In the genomic region with DNA sequence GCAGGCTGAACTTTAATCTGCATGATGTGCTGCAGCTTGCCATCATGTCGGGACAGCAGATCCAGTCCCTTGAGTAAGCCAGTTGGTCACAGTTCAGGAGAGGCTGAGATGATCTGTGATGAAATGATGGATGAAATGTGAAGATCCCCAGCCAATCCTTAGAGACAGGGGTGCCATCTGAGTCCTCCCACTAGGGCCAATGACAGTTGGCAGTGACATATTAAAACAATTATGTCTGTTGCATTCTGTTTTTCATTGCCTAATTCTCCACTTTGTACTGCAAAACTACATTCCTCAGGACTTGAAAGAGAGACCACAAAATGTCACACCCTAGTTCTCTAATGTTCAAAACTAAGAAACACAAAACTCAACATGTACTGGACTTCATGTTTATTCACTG, we compare ENCODE assay signal across 28 cellular contexts.
DNase-seq lines count a peak whose midpoint lies in the region; ATAC-seq, FAIRE-seq and TF ChIP-seq lines count a peak whose summit lies in the region.
"Had no signal": no experiment of that assay in that cellular context is flagged by ENCODE, and none has a peak within 500 bp of the region (broad histone marks: within the 10 kb centered on the region; RNA-seq: fewer than 3 reads in every experiment).

No MANE protein-coding gene starts in this region.

- H2AFZ ChIP-seq in SK-N-SH (ENCODE audit: low read depth) (peak overlapping the region; percentile 0; the same call in 1 of the 2 replicates), astrocyte (ENCODE audit: low read depth, low read length) (no peak overlapping the region), fibroblast of lung (ENCODE audit: low read length) (peak overlapping the region; percentile 64), mesenchymal stem cell (ENCODE audit: low read depth, low read length) (no peak overlapping the region)
- H2AFZ ChIP-seq: neural progenitor cell had no signal

- H3K27me3 ChIP-seq in SK-N-SH (ENCODE audit: insufficient read depth) (no peaks in the 10 kb centered on the region), astrocyte (ENCODE audit: insufficient read depth, low read length) (no peaks in the 10 kb centered on the region), fibroblast of lung (ENCODE audit: control insufficient read depth, insufficient read depth, low read length) (no peaks in the 10 kb centered on the region), mesenchymal stem cell (ENCODE audit: control insufficient read depth in 1 of 2, insufficient read depth in 1 of 2, low read length in 2 of 2) (no peaks in the 10 kb centered on the region)
- H3K27me3 ChIP-seq: esophagus muscularis mucosa, neural progenitor cell, upper lobe of left lung had no signal

- H3K27ac Mint-ChIP-seq in astrocyte (ENCODE audit: unreplicated experiment) (peak overlapping the region; percentile 38), type B pancreatic cell (peak overlapping the region; percentile 59)
- H3K27ac Mint-ChIP-seq: activated naive CD4-positive, alpha-beta T cell treated with anti-CD3 and anti-CD28 coated beads, Interleukin-2, amount 50 U/mL, for 72 hours; CD8-positive, alpha-beta T cell; GM23338; neural progenitor cell; progenitor cell of endocrine pancreas; WTC11 had no signal

- no peaks in the 10 kb centered on the region for H4K20me1 ChIP-seq in SK-N-SH (ENCODE audit: insufficient read depth)
- H4K20me1 ChIP-seq in astrocyte (ENCODE audit: insufficient read depth, low read length): no peaks in the 10 kb centered on the region
- H4K20me1 ChIP-seq in fibroblast of lung (ENCODE audit: control insufficient read depth, extremely low read depth, insufficient read depth, low read length): no peaks in the 10 kb centered on the region

- H3K9me3 ChIP-seq in SK-N-SH (0 out of 2 replicates have a peak, but pooled peaks cover 7% of the 10 kb centered on the region), astrocyte (ENCODE audit: insufficient read depth, low read depth, low read length) (no peaks in the 10 kb centered on the region), fibroblast of lung (ENCODE audit: control insufficient read depth, insufficient read depth, low read depth, low read length) (no peaks in the 10 kb centered on the region), mesenchymal stem cell (ENCODE audit: control insufficient read depth, low read length) (peaks cover 3% of the 10 kb centered on the region)
- H3K9me3 ChIP-seq: esophagus muscularis mucosa, lower lobe of right lung, upper lobe of left lung had no signal

- no peak overlapping the region for H4K8ac ChIP-seq in mesenchymal stem cell (ENCODE audit: low read length)

- H3F3A ChIP-seq in SK-N-SH (replicated peaks; ENCODE audit: insufficient read depth): peaks cover 37% of the 10 kb centered on the region

- H3K4me3 Mint-ChIP-seq in astrocyte (ENCODE audit: unreplicated experiment) (no peak overlapping the region), type B pancreatic cell (no peak overlapping the region)
- H3K4me3 Mint-ChIP-seq: CD8-positive, alpha-beta T cell; GM23338; neural progenitor cell; WTC11 had no signal

- H4K91ac ChIP-seq in mesenchymal stem cell (ENCODE audit: low read length): no peak overlapping the region

- no peaks in the 10 kb centered on the region for H3K79me1 ChIP-seq in mesenchymal stem cell (replicated peaks; ENCODE audit: low read length, poor library complexity, severe bottlenecking)

- no peak overlapping the region for H3K23ac ChIP-seq in mesenchymal stem cell (ENCODE audit: low read length in 2 of 2)

- peak overlapping the region in 1 of 2 experiments; percentile 84; a peak in 2 of 4 replicates for H3K27ac ChIP-seq in SK-N-SH (ENCODE audit: low read depth in 2 of 2, low read length in 1 of 2)
- no peak overlapping the region for H3K27ac ChIP-seq in astrocyte (ENCODE audit: low read depth, low read length)
- no peak overlapping the region for H3K27ac ChIP-seq in fibroblast of lung (ENCODE audit: insufficient read depth, low read length)
- H3K27ac ChIP-seq in mesenchymal stem cell (ENCODE audit: low read length, poor library complexity, severe bottlenecking): no peak overlapping the region
- H3K27ac ChIP-seq: 22Rv1, esophagus muscularis mucosa, KMS-11, lower lobe of right lung, neural progenitor cell, upper lobe of left lung had no signal

- CTCF ChIA-PET in SK-N-SH (lab: Yijun Ruan, JAX): interaction anchor here (1.0 to 1.1 kb wide), 2 partner anchors 9 to 93 kb away, joined by 3 read pairs; no protein-coding TSS in a partner anchor

- no peak overlapping the region for H2BK5ac ChIP-seq in mesenchymal stem cell (ENCODE audit: low read depth, low read length, poor library complexity, severe bottlenecking)

- no peak overlapping the region for H2BK12ac ChIP-seq in mesenchymal stem cell (ENCODE audit: low read length in 2 of 2)

- H2BK15ac ChIP-seq in mesenchymal stem cell (ENCODE audit: low read depth, poor library complexity, severe bottlenecking): no peak overlapping the region

- DNase-seq in SK-N-SH: no peak
- peak; percentile 29 for DNase-seq in astrocyte (ENCODE audit: low read depth)
- DNase-seq in fibroblast of lung (ENCODE audit: low read depth in 2 of 2): peak; percentile 26 to 41
- no peak for DNase-seq in type B pancreatic cell (ENCODE audit: extremely low spot score, unreplicated experiment)
- DNase-seq in mesenchymal stem cell: no peak
- DNase-seq in activated naive CD4-positive, alpha-beta T cell treated with anti-CD3 and anti-CD28 coated beads, Interleukin-2, amount 50 U/mL, for 16 hours: no peak
- DNase-seq: CD8-positive, alpha-beta T cell; DMS 273 treated with DMSO at 0.1 percent for 48 hours; effector CD8-positive, alpha-beta T cell; lower lobe of right lung; NCI-H187; NCI-H2171 treated with DMSO at 0.1 percent for 48 hours; NCI-H524 treated with DMSO at 0.1 percent for 48 hours; NK-92 treated with Interleukin-12 subunit alpha and Interleukin-12 subunit beta, amount 100 ng/mL, for 24 hours; stimulated activated CD4-positive, alpha-beta T cell treated with anti-CD3 and anti-CD28 coated beads, Interleukin-1b, Interleukin-23, amount 100 ng/mL, for 48 hours; upper lobe of left lung had no signal

- H3K79me2 ChIP-seq in SK-N-SH (ENCODE audit: insufficient read depth) (no peaks in the 10 kb centered on the region), astrocyte (ENCODE audit: insufficient read depth, low read length) (no peaks in the 10 kb centered on the region), fibroblast of lung (ENCODE audit: control insufficient read depth, insufficient read depth, low read length) (no peaks in the 10 kb centered on the region)

- H3K36me3 ChIP-seq in SK-N-SH (replicated peaks in 1 of 2; ENCODE audit: control insufficient read depth in 1 of 2, insufficient read depth in 2 of 2, low read length in 1 of 2) (peaks cover 0 to 5% of the 10 kb centered on the region in 2 experiments), astrocyte (ENCODE audit: insufficient read depth, low read length) (no peaks in the 10 kb centered on the region), fibroblast of lung (ENCODE audit: control insufficient read depth, insufficient read depth, low read length) (no peaks in the 10 kb centered on the region), mesenchymal stem cell (ENCODE audit: control insufficient read depth in 1 of 2, insufficient read depth in 2 of 2, low read depth in 1 of 2, low read length in 2 of 2) (no peaks in the 10 kb centered on the region)
- H3K36me3 ChIP-seq: esophagus muscularis mucosa, lower lobe of right lung, neural progenitor cell, upper lobe of left lung had no signal

- H3K4me1 Mint-ChIP-seq in astrocyte (ENCODE audit: low read depth, unreplicated experiment) (peaks cover 30% of the 10 kb centered on the region), type B pancreatic cell (ENCODE audit: unreplicated experiment) (no peaks in the 10 kb centered on the region)
- H3K4me1 Mint-ChIP-seq: GM23338, neural progenitor cell, WTC11 had no signal

- H3K4ac ChIP-seq in mesenchymal stem cell (ENCODE audit: low read depth in 1 of 2, low read length in 2 of 2): no peak overlapping the region

- H3K9ac ChIP-seq in SK-N-SH (no peak overlapping the region), astrocyte (ENCODE audit: low read length) (no peak overlapping the region), fibroblast of lung (ENCODE audit: insufficient read depth, low read length) (no peak overlapping the region), mesenchymal stem cell (ENCODE audit: low read length) (no peak overlapping the region)
- H3K9ac ChIP-seq: KMS-11, neural progenitor cell had no signal

- H3K4me3 ChIP-seq in SK-N-SH (ENCODE audit: low read depth in 2 of 2, low read length in 1 of 2) (no peak overlapping the region), astrocyte (ENCODE audit: insufficient read depth, low read depth, low read length) (no peak overlapping the region), fibroblast of lung (replicated peaks in 1 of 4; ENCODE audit: control extremely low read depth in 1 of 4, insufficient read depth in 1 of 4, low read depth in 3 of 4, low read length in 4 of 4) (no peak overlapping the region), mesenchymal stem cell (ENCODE audit: insufficient read depth in 1 of 2, low read depth in 1 of 2, low read length in 2 of 2) (no peak overlapping the region)
- H3K4me3 ChIP-seq: esophagus muscularis mucosa, GM23338, lower lobe of right lung, neural progenitor cell, skin epidermis, upper lobe of left lung had no signal

- H3K4me2 ChIP-seq in SK-N-SH (no peak overlapping the region), astrocyte (ENCODE audit: low read length) (no peak overlapping the region), fibroblast of lung (ENCODE audit: extremely low read depth, insufficient read depth, low read length) (no peak overlapping the region), mesenchymal stem cell (ENCODE audit: low read length, poor library complexity, severe bottlenecking) (no peak overlapping the region)
- H3K4me2 ChIP-seq: GM23338, KMS-11, neural progenitor cell had no signal

- H3K9me2 ChIP-seq in SK-N-SH: no peaks in the 10 kb centered on the region

- H2BK120ac ChIP-seq in mesenchymal stem cell (ENCODE audit: low read depth, low read length): no peak overlapping the region

- H3K4me1 ChIP-seq in SK-N-SH (ENCODE audit: control insufficient read depth in 1 of 2, insufficient read depth in 2 of 2, low read depth in 1 of 2, low read length in 1 of 2) (peaks cover 0 to 31% of the 10 kb centered on the region in 2 experiments; a peak in 3 of 4 replicates), astrocyte (ENCODE audit: insufficient read depth, low read length) (peaks cover 5% of the 10 kb centered on the region), fibroblast of lung (ENCODE audit: control insufficient read depth, extremely low read depth, insufficient read depth, low read length) (peaks cover 12% of the 10 kb centered on the region), mesenchymal stem cell (ENCODE audit: control insufficient read depth, insufficient read depth, low read depth, low read length) (no peaks in the 10 kb centered on the region)
- H3K4me1 ChIP-seq: neural progenitor cell, upper lobe of left lung had no signal

- ATAC-seq in SK-N-SH treated with all-trans-retinoic acid at 6 μM for 48 hours (no peak), HG03521 (IDR thresholded peaks at IDR 0.05; ENCODE audit: unreplicated experiment) (no peak)
- ATAC-seq: activated naive CD4-positive, alpha-beta T cell treated with anti-CD3 and anti-CD28 coated beads, Interleukin-2, amount 50 U/mL, for 72 hours; CD8-positive, alpha-beta T cell; GM23338; lower lobe of right lung; WTC11 had no signal

- H3K9me3 Mint-ChIP-seq in astrocyte (ENCODE audit: unreplicated experiment): peaks cover 3% of the 10 kb centered on the region
- H3K9me3 Mint-ChIP-seq in type B pancreatic cell: peaks cover 5% of the 10 kb centered on the region
- H3K9me3 Mint-ChIP-seq: activated naive CD4-positive, alpha-beta T cell treated with anti-CD3 and anti-CD28 coated beads, Interleukin-2, amount 50 U/mL, for 72 hours; CD8-positive, alpha-beta T cell; GM23338; WTC11 had no signal

- no peak for FAIRE-seq in astrocyte (lab: Jason Lieb, UNC)
- FAIRE-seq: HTR-8/SVneo had no signal

- TF ChIP-seq CTCF in SK-N-SH (IDR thresholded peaks at IDR 0.05): no peak
- TF ChIP-seq CTCF in astrocyte (IDR thresholded peaks at IDR 0.05; ENCODE audit: insufficient read depth, low read depth, low read length): no peak
- TF ChIP-seq CTCF in fibroblast of lung (conservative IDR thresholded peaks at IDR 0.05 in 1 of 2, IDR thresholded peaks at IDR 0.05 in 1 of 2; ENCODE audit: low read depth in 1 of 2, low read length in 2 of 2): no peak
- no peak for TF ChIP-seq CTCF in type B pancreatic cell (conservative IDR thresholded peaks at IDR 0.05)

- POLR2A ChIA-PET in SK-N-SH (lab: Yijun Ruan, JAX): no interaction called here

- TF ChIP-seq RAD21 in SK-N-SH (IDR thresholded peaks at IDR 0.05; ENCODE audit: low read length): no peak

- WGBS in SK-N-SH (ENCODE audit: low lambda C conversion rate): 43% methylated on average over 1 of the region's 1 CpG
- WGBS in mesenchymal stem cell: 86% methylated on average over 1 of the region's 1 CpG

- H3K27me3 Mint-ChIP-seq in astrocyte (ENCODE audit: low read depth, unreplicated experiment) (no peaks in the 10 kb centered on the region), type B pancreatic cell (no peaks in the 10 kb centered on the region)
- H3K27me3 Mint-ChIP-seq: progenitor cell of endocrine pancreas had no signal

- no peak overlapping the region for H3K14ac ChIP-seq in mesenchymal stem cell (ENCODE audit: low read length in 2 of 2)

- no peaks in the 10 kb centered on the region for H3K36me3 Mint-ChIP-seq in astrocyte (ENCODE audit: low read depth, unreplicated experiment)
- H3K36me3 Mint-ChIP-seq in type B pancreatic cell: no peaks in the 10 kb centered on the region
- H3K36me3 Mint-ChIP-seq: activated naive CD4-positive, alpha-beta T cell treated with anti-CD3 and anti-CD28 coated beads, Interleukin-2, amount 50 U/mL, for 72 hours; CD8-positive, alpha-beta T cell; neural progenitor cell; WTC11 had no signal

- no peak for TF ChIP-seq EP300 in SK-N-SH (IDR thresholded peaks at IDR 0.05; ENCODE audit: borderline replicate concordance in 1 of 2, low read depth in 1 of 2, low read length in 1 of 2)

- no peak overlapping the region for H2AK5ac ChIP-seq in mesenchymal stem cell (ENCODE audit: low read length, severe bottlenecking)

- H3K18ac ChIP-seq in mesenchymal stem cell (ENCODE audit: low read depth in 1 of 2, low read length in 2 of 2): no peak overlapping the region

Comparison
In these comparisons a context has a peak if more than half of its experiments do, and no peak if none do; other contexts are left out.
1. DNase-seq: peak in astrocyte (single experiment) and fibroblast of lung (2 of 2); none in SK-N-SH (single experiment), type B pancreatic cell (single experiment), mesenchymal stem cell (single experiment) and activated naive CD4-positive, alpha-beta T cell treated with anti-CD3 and anti-CD28 coated beads, Interleukin-2, amount 50 U/mL, for 16 hours (single experiment).
2. H2AFZ ChIP-seq: peak in SK-N-SH (single experiment) and fibroblast of lung (single experiment); none in astrocyte (single experiment) and mesenchymal stem cell (single experiment).